ENCODE assay signal across 30 cellular contexts in the genomic region with DNA sequence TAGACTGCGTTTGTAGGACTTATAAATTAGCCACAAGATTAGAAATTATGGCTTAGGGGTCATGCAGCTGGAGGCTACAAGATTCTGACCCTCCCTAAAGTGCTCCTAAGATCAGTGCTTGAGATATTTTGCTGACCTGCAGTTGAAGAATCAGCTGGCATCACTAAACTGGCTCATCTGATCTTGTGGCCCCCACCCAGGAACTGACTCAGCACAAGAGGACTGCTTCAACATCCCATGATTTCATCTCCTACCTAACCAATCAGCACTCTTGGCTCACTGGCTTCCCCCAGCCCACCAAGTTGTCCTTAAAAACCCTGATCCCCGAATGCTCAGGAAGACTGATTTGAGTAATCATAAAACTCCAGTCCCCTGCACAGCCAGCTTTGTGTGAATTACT.
"Had no signal": no experiment of that assay in that cellular context is flagged by ENCODE, and none has a peak within 500 bp of the region (broad histone marks: within the 10 kb centered on the region; RNA-seq: fewer than 3 reads in every experiment).

No MANE protein-coding gene starts in this region.

- H2AFZ ChIP-seq: hepatocyte had no signal

- H3K79me2 ChIP-seq: hepatocyte had no signal

- H3K4me2 ChIP-seq: hepatocyte had no signal

- H3K27ac ChIP-seq: brain microvascular endothelial cell, esophagus muscularis mucosa, gastroesophageal sphincter, heart right ventricle, hepatocyte had no signal

- H3K4me1 ChIP-seq: esophagus muscularis mucosa, gastroesophageal sphincter had no signal

- H3K27me3 ChIP-seq: brain microvascular endothelial cell, hepatocyte had no signal

- DNase-seq: activated CD4-positive, alpha-beta memory T cell treated with anti-CD3 and anti-CD28 coated beads, Interleukin-2, amount 10 ng/mL, durations not matched to agents 7 days and 5 days; activated CD4-positive, alpha-beta T cell treated with anti-CD3 and anti-CD28 coated beads for 36 hours; activated CD4-positive, alpha-beta T cell treated with anti-CD3 and anti-CD28 coated beads, Interleukin-2, amount 10 ng/mL, durations not matched to agents 7 days and 5 days; activated CD4-positive, alpha-beta T cell treated with anti-CD3 and anti-CD28 coated beads, Interleukin-2, amount 50 U/mL, for 4 hours; activated CD4-positive, CD25-positive, alpha-beta regulatory T cell; activated CD4-positive, CD25-positive, alpha-beta regulatory T cell treated with anti-CD3 and anti-CD28 coated beads, Interleukin-2, amount 50 U/mL, for 72 hours; activated CD8-positive, alpha-beta memory T cell treated with anti-CD3 and anti-CD28 coated beads, Interleukin-2, amount 50 U/mL, for 48 hours; activated effector memory CD4-positive, alpha-beta T cell treated with Interleukin-2 at 50 U/mL for 16 hours; activated gamma-delta T cell treated with Interleukin-2 at 50 U/mL for 16 hours; activated naive CD4-positive, alpha-beta T cell treated with anti-CD3 and anti-CD28 coated beads, Interleukin-2, amount 50 U/mL, for 16 hours; activated naive CD4-positive, alpha-beta T cell treated with Interleukin-2 at 50 U/mL for 16 hours; activated T-cell treated with anti-CD3 and anti-CD28 coated beads for 4 hours; activated T-cell treated with anti-CD3 and anti-CD28 coated beads, Interleukin-2, amount 50 U/mL, for 24 hours; amniotic stem cell; anterior cingulate cortex; brain microvascular endothelial cell; caudate nucleus; cortex of kidney; dermis blood vessel endothelial cell; effector CD4-positive, alpha-beta T cell; effector memory CD8-positive, alpha-beta T cell; erythroblast; foreskin melanocyte; heart right ventricle; T-helper 17 cell; T1000 had no signal

- H3K36me3 ChIP-seq: brain microvascular endothelial cell, esophagus muscularis mucosa, gastroesophageal sphincter, heart right ventricle had no signal

- H3K9me3 ChIP-seq: esophagus muscularis mucosa, gastroesophageal sphincter, heart right ventricle had no signal

- ATAC-seq: activated CD4-positive, alpha-beta T cell treated with anti-CD3 and anti-CD28 coated beads for 36 hours; activated T-helper 17 cell treated with anti-CD3 and anti-CD28 coated beads, Interleukin-2, amount 50 U/mL, for 72 hours; effector memory CD8-positive, alpha-beta T cell; gastroesophageal sphincter; heart right ventricle; T-helper 17 cell had no signal

- H3K4me3 ChIP-seq: esophagus muscularis mucosa, gastroesophageal sphincter, heart right ventricle, hepatocyte had no signal
